In the genomic region with DNA sequence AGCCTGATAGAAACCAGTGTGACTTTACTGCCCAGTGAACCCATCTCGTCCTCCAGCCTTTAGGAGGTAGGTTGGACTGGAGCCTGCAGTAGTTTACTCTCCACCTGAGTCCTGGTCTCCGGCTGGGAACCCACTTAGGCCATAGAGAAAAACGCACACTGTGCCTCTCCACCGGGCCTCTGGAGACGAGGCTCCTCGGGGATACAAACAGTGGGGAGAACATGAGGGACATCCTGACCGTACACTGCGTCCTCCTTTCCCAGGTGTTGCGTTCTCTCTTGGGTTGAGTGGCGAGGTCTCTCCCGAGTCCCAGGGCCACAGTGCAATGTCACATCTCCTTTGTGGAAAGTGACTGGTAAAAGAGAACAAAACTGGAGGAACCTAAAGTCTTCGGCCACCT, we compare ENCODE assay signal across 9 cellular contexts. TPM values are rescaled to one million over a fixed set of nuclear protein-coding genes. Genes with fewer than 3 reads are reported as not detected.
"Had no signal": no experiment of that assay in that cellular context is flagged by ENCODE, and none has a peak within 500 bp of the region (broad histone marks: within the 10 kb centered on the region; RNA-seq: fewer than 3 reads in every experiment).

No MANE protein-coding gene starts in this region.

RNA-seq across cellular contexts. Expression of gene FCGR3B, which starts 26.0 kb away (rescaled TPM):
- total RNA-seq: activated CD4-positive, alpha-beta memory T cell treated with anti-CD3 and anti-CD28 coated beads, Interleukin-2, amount 10 ng/mL, durations not matched to agents 7 days and 5 days; activated CD4-positive, alpha-beta T cell treated with anti-CD3 and anti-CD28 coated beads for 36 hours; activated CD4-positive, alpha-beta T cell treated with anti-CD3 and anti-CD28 coated beads, Interleukin-2, amount 10 ng/mL, durations not matched to agents 7 days and 5 days; activated CD8-positive, alpha-beta T cell treated with anti-CD3 and anti-CD28 coated beads, Interleukin-2, amount 10 ng/mL, durations not matched to agents 7 days and 5 days; activated naive CD4-positive, alpha-beta T cell treated with anti-CD3 and anti-CD28 coated beads, Interleukin-2, amount 50 U/mL, for 72 hours; activated naive CD8-positive, alpha-beta T cell treated with anti-CD3 and anti-CD28 coated beads for 36 hours; activated T-helper 2 cell treated with anti-CD3 and anti-CD28 coated beads, Interferon-gamma antibody, Interleukin-2, Interleukin-4, amounts not matched to agents 10 μg/mL and 5 μg/mL and 100 μg/mL, durations not matched to agents 14 hours and 24 hours and 36 hours; astrocyte; body of pancreas had no signal

RNA-seq across cellular contexts. Expression of gene FCGR3A, which starts 55.4 kb away (rescaled TPM):
- total RNA-seq: activated CD4-positive, alpha-beta T cell treated with anti-CD3 and anti-CD28 coated beads for 36 hours; activated CD4-positive, alpha-beta T cell treated with anti-CD3 and anti-CD28 coated beads, Interleukin-2, amount 10 ng/mL, durations not matched to agents 7 days and 5 days; activated naive CD8-positive, alpha-beta T cell treated with anti-CD3 and anti-CD28 coated beads for 36 hours; activated T-helper 2 cell treated with anti-CD3 and anti-CD28 coated beads, Interferon-gamma antibody, Interleukin-2, Interleukin-4, amounts not matched to agents 10 μg/mL and 5 μg/mL and 100 μg/mL, durations not matched to agents 14 hours and 24 hours and 36 hours; astrocyte had no signal

RNA-seq across cellular contexts. Expression of gene FCGR2B, which starts 57.9 kb away (rescaled TPM):
- total RNA-seq: activated CD4-positive, alpha-beta T cell treated with anti-CD3 and anti-CD28 coated beads for 36 hours; activated CD4-positive, alpha-beta T cell treated with anti-CD3 and anti-CD28 coated beads, Interleukin-2, amount 10 ng/mL, durations not matched to agents 7 days and 5 days; activated CD8-positive, alpha-beta T cell treated with anti-CD3 and anti-CD28 coated beads, Interleukin-2, amount 10 ng/mL, durations not matched to agents 7 days and 5 days; activated T-helper 2 cell treated with anti-CD3 and anti-CD28 coated beads, Interferon-gamma antibody, Interleukin-2, Interleukin-4, amounts not matched to agents 10 μg/mL and 5 μg/mL and 100 μg/mL, durations not matched to agents 14 hours and 24 hours and 36 hours; astrocyte had no signal
